ENCODE assay signal across 13 cellular contexts in the genomic region with DNA sequence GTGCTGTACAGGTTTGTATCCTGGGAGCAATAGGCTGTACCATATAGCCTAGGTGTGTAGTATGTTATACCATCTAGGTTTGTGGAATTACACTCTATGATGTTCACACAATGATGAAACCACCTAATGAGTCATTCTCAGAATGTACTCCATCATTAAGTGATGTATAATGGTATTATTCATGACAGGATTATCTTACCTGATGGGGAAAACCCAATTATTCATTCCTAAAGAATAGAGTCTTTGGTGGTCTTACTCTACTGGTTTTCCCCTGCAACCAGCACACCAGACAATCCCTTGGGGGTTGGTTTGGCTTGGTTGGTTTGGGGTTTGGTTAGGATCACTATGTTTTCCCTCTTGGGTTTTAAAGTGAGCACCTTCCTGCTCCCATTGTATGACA. TPM values are rescaled to one million over a fixed set of nuclear protein-coding genes. Genes with fewer than 3 reads are reported as not detected.
DNase-seq lines count a peak whose midpoint lies in the region; ATAC-seq and TF ChIP-seq lines count a peak whose summit lies in the region.
"Had no signal": no experiment of that assay in that cellular context is flagged by ENCODE, and none has a peak within 500 bp of the region (broad histone marks: within the 10 kb centered on the region; RNA-seq: fewer than 3 reads in every experiment).

No MANE protein-coding gene starts in this region.

- H3K27ac ChIP-seq in breast epithelium: no peak overlapping the region
- H3K27ac ChIP-seq in thyroid gland: no peak overlapping the region

- H3K4me3 ChIP-seq in breast epithelium (no peak overlapping the region), thyroid gland (replicated peaks in 1 of 3) (no peak overlapping the region)

- H3K4me3 Mint-ChIP-seq in MCF 10A (ENCODE audit: unreplicated experiment): no peak overlapping the region
- H3K4me3 Mint-ChIP-seq in stimulated activated naive B cell treated with anti-CD40 and anti-IgM and Interleukin-4, amounts not matched to agents 10 μg/mL and 1 μg/mL and 100 μg/mL, for 72 hours: no peak overlapping the region
- H3K4me3 Mint-ChIP-seq in WTC11: no peak overlapping the region
- no peak overlapping the region for H3K4me3 Mint-ChIP-seq in Calu3 (ENCODE audit: low read depth, unreplicated experiment)

- H3K27me3 ChIP-seq in breast epithelium: no peaks in the 10 kb centered on the region
- no peaks in the 10 kb centered on the region for H3K27me3 ChIP-seq in thyroid gland

- H3K36me3 Mint-ChIP-seq in MCF 10A (ENCODE audit: insufficient read depth, unreplicated experiment): no peaks in the 10 kb centered on the region
- H3K36me3 Mint-ChIP-seq in stimulated activated naive B cell treated with anti-CD40 and anti-IgM and Interleukin-4, amounts not matched to agents 10 μg/mL and 1 μg/mL and 100 μg/mL, for 72 hours: no peaks in the 10 kb centered on the region
- H3K36me3 Mint-ChIP-seq in WTC11: no peaks in the 10 kb centered on the region
- no peaks in the 10 kb centered on the region for H3K36me3 Mint-ChIP-seq in Calu3 (ENCODE audit: insufficient read depth, unreplicated experiment)

- H3K27ac Mint-ChIP-seq in MCF 10A (ENCODE audit: low read depth, unreplicated experiment): no peak overlapping the region
- no peak overlapping the region for H3K27ac Mint-ChIP-seq in stimulated activated naive B cell treated with anti-CD40 and anti-IgM and Interleukin-4, amounts not matched to agents 10 μg/mL and 1 μg/mL and 100 μg/mL, for 72 hours
- no peak overlapping the region for H3K27ac Mint-ChIP-seq in WTC11
- no peak overlapping the region for H3K27ac Mint-ChIP-seq in Calu3 (ENCODE audit: unreplicated experiment)

- H3K36me3 ChIP-seq in breast epithelium (no peaks in the 10 kb centered on the region), thyroid gland (no peaks in the 10 kb centered on the region)

- TF ChIP-seq POLR2A in breast epithelium (IDR thresholded peaks at IDR 0.05) (no peak), thyroid gland (IDR thresholded peaks at IDR 0.05) (no peak)

- DNase-seq in MCF 10A (ENCODE audit: unreplicated experiment) (peak; percentile 30), breast epithelium (ENCODE audit: low spot score in 2 of 2) (no peak), WTC11 (ENCODE audit: low spot score) (no peak), thyroid gland (no peak), Calu3 (no peak)
- peak; percentile 41 for DNase-seq in stimulated activated naive B cell treated with anti-CD40 and anti-IgM and Interleukin-4, amounts not matched to agents 10 μg/mL and 1 μg/mL and 100 μg/mL, for 72 hours
- DNase-seq: activated gamma-delta T cell, left colon, NCI-H1436 treated with DMSO at 0.1 percent for 48 hours, T1000 had no signal

- ATAC-seq in HG02798 (IDR thresholded peaks at IDR 0.05; ENCODE audit: poor library complexity, unreplicated experiment) (peak; percentile 55), HG03575 (IDR thresholded peaks at IDR 0.05; ENCODE audit: extremely low read depth, insufficient number of reproducible peaks, low FRiP score, unreplicated experiment) (peak; percentile 49), WTC11 (no peak)
- peak; percentile 82 to 85 for ATAC-seq in stimulated activated naive B cell treated with anti-CD40 and anti-IgM and Interleukin-4, amounts not matched to agents 10 μg/mL and 1 μg/mL and 100 μg/mL, for 72 hours (replicated peaks)
- ATAC-seq: left colon had no signal

- CTCF ChIA-PET in MCF 10A (lab: Yijun Ruan, JAX) (no interaction called here), WTC11 (lab: Charles Lee) (no interaction called here), Calu3 (lab: Charles Lee) (no interaction called here)

- intact Hi-C loops in MCF 10A (cut with micrococcal nuclease) (no loop called here), breast epithelium (cut with DNase I; ENCODE audit: low total_unique reads) (no loop called here), thyroid gland (cut with DNase I) (no loop called here), Calu3 (cut with micrococcal nuclease; ENCODE audit: unreplicated experiment) (no loop called here)

- H3K9me3 Mint-ChIP-seq in MCF 10A (ENCODE audit: unreplicated experiment) (no peaks in the 10 kb centered on the region), WTC11 (no peaks in the 10 kb centered on the region), Calu3 (ENCODE audit: low read depth, unreplicated experiment) (peaks cover 4% of the 10 kb centered on the region)
- H3K9me3 Mint-ChIP-seq in stimulated activated naive B cell treated with anti-CD40 and anti-IgM and Interleukin-4, amounts not matched to agents 10 μg/mL and 1 μg/mL and 100 μg/mL, for 72 hours: no peaks in the 10 kb centered on the region

- peaks cover 63% of the 10 kb centered on the region for H3K27me3 Mint-ChIP-seq in MCF 10A (ENCODE audit: insufficient read depth, unreplicated experiment)
- peaks cover 20 to 39% of the 10 kb centered on the region in 2 donors for H3K27me3 Mint-ChIP-seq in stimulated activated naive B cell treated with anti-CD40 and anti-IgM and Interleukin-4, amounts not matched to agents 10 μg/mL and 1 μg/mL and 100 μg/mL, for 72 hours
- peaks cover 7% of the 10 kb centered on the region for H3K27me3 Mint-ChIP-seq in WTC11 (ENCODE audit: low read depth)
- H3K27me3 Mint-ChIP-seq in Calu3 (ENCODE audit: unreplicated experiment): peaks cover 8% of the 10 kb centered on the region

- H3K9me3 ChIP-seq in breast epithelium (no peaks in the 10 kb centered on the region), thyroid gland (no peaks in the 10 kb centered on the region)

- POLR2A ChIA-PET in MCF 10A (lab: Yijun Ruan, JAX) (no interaction called here), WTC11 (lab: Charles Lee) (no interaction called here)

- no peaks in the 10 kb centered on the region for H3K4me1 Mint-ChIP-seq in MCF 10A (ENCODE audit: insufficient read depth, unreplicated experiment)
- peaks cover 8 to 34% of the 10 kb centered on the region in 2 donors for H3K4me1 Mint-ChIP-seq in stimulated activated naive B cell treated with anti-CD40 and anti-IgM and Interleukin-4, amounts not matched to agents 10 μg/mL and 1 μg/mL and 100 μg/mL, for 72 hours
- H3K4me1 Mint-ChIP-seq in WTC11: peaks cover 5% of the 10 kb centered on the region
- H3K4me1 Mint-ChIP-seq in Calu3 (ENCODE audit: low read depth, unreplicated experiment): no peaks in the 10 kb centered on the region

- TF ChIP-seq CTCF in MCF 10A (IDR thresholded peaks at IDR 0.05; ENCODE audit: unreplicated experiment) (no peak), breast epithelium (IDR thresholded peaks at IDR 0.05) (no peak), WTC11 (IDR thresholded peaks at IDR 0.05) (no peak), thyroid gland (IDR thresholded peaks at IDR 0.05) (no peak), Calu3 (IDR thresholded peaks at IDR 0.05; ENCODE audit: unreplicated experiment) (no peak)

- H3K4me1 ChIP-seq in breast epithelium: no peaks in the 10 kb centered on the region
- no peaks in the 10 kb centered on the region for H3K4me1 ChIP-seq in thyroid gland

- no TSS peak for BruUV-seq in MCF 10A (replicated peaks; lab: Mats Ljungman, UMichigan)
- no TSS peak for BruUV-seq in Calu3 (replicated peaks; lab: Mats Ljungman, UMichigan)

TF ChIP-seq in WTC11, 78 proteins besides CTCF, POLR2A, EP300 and RAD21:
- TF ChIP-seq ZBTB21 (CRISPR knock-in tag; IDR thresholded peaks at IDR 0.05; ENCODE audit: borderline replicate concordance): no peak
- TF ChIP-seq CREB1 (CRISPR knock-in tag; IDR thresholded peaks at IDR 0.05): no peak
- TF ChIP-seq ZNF423 (CRISPR knock-in tag; IDR thresholded peaks at IDR 0.05): no peak
TF ChIP-seq in WTC11: peak in this region for 0.

RNA-seq across cellular contexts. Expression of a gene that starts 12.6 kb away (rescaled TPM):
- not detected in 2 replicates for total RNA-seq in MCF 10A (2022)
- total RNA-seq in breast epithelium: not detected
- total RNA-seq in WTC11 (2021): not detected in 3 replicates
- total RNA-seq in thyroid gland: not detected
- total RNA-seq in Calu3 (2022): not detected in 2 replicates
- total RNA-seq: HT1080, left colon had no signal

RNA-seq across cellular contexts. Expression of a gene that starts 51.8 kb away (rescaled TPM):
- total RNA-seq in MCF 10A (2022): not detected in 2 replicates
- total RNA-seq in breast epithelium: not detected
- not detected in 3 replicates for total RNA-seq in WTC11 (2021)
- not detected for total RNA-seq in thyroid gland
- not detected in 2 replicates for total RNA-seq in Calu3 (2022)
- total RNA-seq: HT1080, left colon had no signal

Comparison
In these comparisons a context has a peak if more than half of its experiments do, and no peak if none do; other contexts are left out.
1. DNase-seq: peak in MCF 10A (single experiment) and stimulated activated naive B cell treated with anti-CD40 and anti-IgM and Interleukin-4, amounts not matched to agents 10 μg/mL and 1 μg/mL and 100 μg/mL, for 72 hours (single experiment); none in breast epithelium (0 of 2), WTC11 (single experiment), thyroid gland (0 of 2) and Calu3 (single experiment).